ENCODE assay signal across 20 cellular contexts in genomic region chr11:10493041-10493663, GRCh38. TPM values are rescaled to one million over a fixed set of nuclear protein-coding genes. Genes with fewer than 3 reads are reported as not detected.
DNase-seq lines count a peak whose midpoint lies in the region; ATAC-seq, FAIRE-seq and TF ChIP-seq lines count a peak whose summit lies in the region.
"Had no signal": no experiment of that assay in that cellular context is flagged by ENCODE, and none has a peak within 500 bp of the region (broad histone marks: within the 10 kb centered on the region; RNA-seq: fewer than 3 reads in every experiment).

No MANE protein-coding gene starts in this region.

- TF ChIP-seq CTCF in right atrium auricular region (IDR thresholded peaks at IDR 0.05) (no peak), esophagus muscularis mucosa (IDR thresholded peaks at IDR 0.05) (no peak), osteocyte (IDR thresholded peaks at IDR 0.05) (no peak), vagina (IDR thresholded peaks at IDR 0.05) (no peak), HepG2 (CRISPR knock-in tag; IDR thresholded peaks at IDR 0.05) (no peak)

- no peak for TF ChIP-seq POLR2A in esophagus muscularis mucosa (IDR thresholded peaks at IDR 0.05; ENCODE audit: low read depth)
- TF ChIP-seq POLR2A in vagina (IDR thresholded peaks at IDR 0.05): no peak
- TF ChIP-seq POLR2A in HepG2 (IDR thresholded peaks at IDR 0.05; ENCODE audit: insufficient read depth in 1 of 2, low read depth in 2 of 2, low read length in 2 of 2): no peak

- CTCF ChIA-PET in HepG2 (lab: Yijun Ruan, JAX; ENCODE audit: low intra/inter-chr PET ratio, low total read pairs): no interaction called here

- POLR2A ChIA-PET in HepG2 (lab: Yijun Ruan, JAX): no interaction called here

- H3K27me3 Mint-ChIP-seq in osteocyte (ENCODE audit: unreplicated experiment): no peaks in the 10 kb centered on the region
- H3K27me3 Mint-ChIP-seq: central memory CD8-positive, alpha-beta T cell had no signal

- no peak for FAIRE-seq in HepG2 (lab: Jason Lieb, UNC)
- FAIRE-seq: endothelial cell of umbilical vein had no signal

- no peak overlapping the region for H3K27ac Mint-ChIP-seq in osteocyte (ENCODE audit: unreplicated experiment)
- H3K27ac Mint-ChIP-seq: neural progenitor cell had no signal

- H3K9me3 ChIP-seq in right atrium auricular region: no peaks in the 10 kb centered on the region
- no peaks in the 10 kb centered on the region for H3K9me3 ChIP-seq in esophagus muscularis mucosa
- H3K9me3 ChIP-seq in vagina: no peaks in the 10 kb centered on the region
- H3K9me3 ChIP-seq in HepG2 (ENCODE audit: low read length): no peaks in the 10 kb centered on the region
- H3K9me3 ChIP-seq: BE2C, Peyer's patch, prostate gland had no signal

- no peak overlapping the region for H3K9ac ChIP-seq in HepG2 (ENCODE audit: insufficient read depth, low read depth, low read length)
- H3K9ac ChIP-seq: neural progenitor cell had no signal

- in situ Hi-C loops in HepG2 (cut with HindIII; ENCODE audit: extremely low pct_ligation_motif_present, low pct_unique_long_range_greater_than_20kb): no loop called here

- H3K79me2 ChIP-seq in HepG2 (ENCODE audit: insufficient read depth, low read length): no peaks in the 10 kb centered on the region

- H3K9me3 Mint-ChIP-seq in osteocyte (ENCODE audit: unreplicated experiment): peaks cover 4% of the 10 kb centered on the region
- H3K9me3 Mint-ChIP-seq: central memory CD8-positive, alpha-beta T cell had no signal

- DNase-seq in right atrium auricular region (ENCODE audit: low spot score) (peak; percentile 42), left cardiac atrium (no peak), esophagus muscularis mucosa (ENCODE audit: extremely low spot score) (peak; percentile 90), osteocyte (ENCODE audit: extremely low spot score, unreplicated experiment) (peak; percentile 73), vagina (ENCODE audit: extremely low spot score in 2 of 2) (peak; percentile 84 to 91), HepG2 (ENCODE audit: low spot score) (no peak), CD1c-positive myeloid dendritic cell (ENCODE audit: extremely low spot score) (no peak)
- DNase-seq in stimulated activated CD4-positive, alpha-beta T cell treated with anti-CD3 and anti-CD28 coated beads, Interleukin-2, amount 100 ng/mL, for 48 hours: no peak
- DNase-seq: BE2C, DMS53, NCI-H1417 treated with DMSO at 0.1 percent for 48 hours, NCI-H2081, NCI-H226, NCI-H69, Peyer's patch, trophoblast cell had no signal

- H4K20me1 ChIP-seq in HepG2 (ENCODE audit: insufficient read depth, low read length): no peaks in the 10 kb centered on the region

- H3K4me2 ChIP-seq in HepG2 (ENCODE audit: low read depth, low read length): no peak overlapping the region
- H3K4me2 ChIP-seq: neural progenitor cell had no signal

- ATAC-seq in left cardiac atrium: no peak
- ATAC-seq in HepG2: no peak

- H3K27ac ChIP-seq in right atrium auricular region (no peak overlapping the region), esophagus muscularis mucosa (replicated peaks in 1 of 4) (no peak overlapping the region), vagina (no peak overlapping the region), HepG2 (ENCODE audit: extremely low read length, insufficient read depth, low read length) (no peak overlapping the region)
- H3K27ac ChIP-seq: neural progenitor cell, Peyer's patch, prostate gland had no signal

- H2AFZ ChIP-seq in HepG2 (ENCODE audit: low read length): no peak overlapping the region
- H2AFZ ChIP-seq: neural progenitor cell had no signal

- no peak overlapping the region for H3K4me3 Mint-ChIP-seq in osteocyte (ENCODE audit: unreplicated experiment)
- H3K4me3 Mint-ChIP-seq: central memory CD8-positive, alpha-beta T cell; neural progenitor cell had no signal

- no peaks in the 10 kb centered on the region for H3K27me3 ChIP-seq in right atrium auricular region
- no peaks in the 10 kb centered on the region for H3K27me3 ChIP-seq in esophagus muscularis mucosa
- H3K27me3 ChIP-seq in vagina: no peaks in the 10 kb centered on the region
- no peaks in the 10 kb centered on the region for H3K27me3 ChIP-seq in HepG2 (ENCODE audit: control insufficient read depth in 1 of 2, insufficient read depth in 2 of 2, low read length in 2 of 2)
- H3K27me3 ChIP-seq: BE2C, neural progenitor cell, Peyer's patch had no signal

- peaks cover 23% of the 10 kb centered on the region for H3K4me1 Mint-ChIP-seq in osteocyte (ENCODE audit: unreplicated experiment)

- H3K4me3 ChIP-seq in right atrium auricular region (no peak overlapping the region), esophagus muscularis mucosa (no peak overlapping the region), vagina (no peak overlapping the region), HepG2 (replicated peaks in 1 of 3; ENCODE audit: insufficient read depth in 1 of 3, low read depth in 2 of 3, low read length in 3 of 3) (no peak overlapping the region)
- H3K4me3 ChIP-seq: neural progenitor cell, Peyer's patch, prostate gland had no signal

- peaks cover 8% of the 10 kb centered on the region for H3K36me3 Mint-ChIP-seq in osteocyte (ENCODE audit: unreplicated experiment)

- TF ChIP-seq RAD21 in HepG2 (CRISPR knock-in tag; IDR thresholded peaks at IDR 0.05): no peak

- H3K36me3 ChIP-seq in right atrium auricular region (no peaks in the 10 kb centered on the region), esophagus muscularis mucosa (peaks cover 0 to 33% (median 13%) of the 10 kb centered on the region in 4 donors), vagina (peaks cover 0 to 24% of the 10 kb centered on the region in 2 donors), HepG2 (replicated peaks in 1 of 2; ENCODE audit: control insufficient read depth in 1 of 2, insufficient read depth in 2 of 2, low read length in 2 of 2) (no peaks in the 10 kb centered on the region)
- H3K36me3 ChIP-seq: BE2C, neural progenitor cell had no signal

- TF ChIP-seq EP300 in esophagus muscularis mucosa (IDR thresholded peaks at IDR 0.05) (no peak), HepG2 (IDR thresholded peaks at IDR 0.05; ENCODE audit: low read depth in 2 of 2, low read length in 2 of 2) (no peak), HepG2 (CRISPR knock-in tag; IDR thresholded peaks at IDR 0.05; ENCODE audit: borderline replicate concordance) (no peak)

- H3K4me1 ChIP-seq in right atrium auricular region (peaks cover 0 to 14% of the 10 kb centered on the region in 2 donors), esophagus muscularis mucosa (peaks cover 8 to 25% (median 14%) of the 10 kb centered on the region in 4 donors), vagina (peaks cover 21% of the 10 kb centered on the region), HepG2 (ENCODE audit: insufficient read depth, low read length) (peaks cover 21% of the 10 kb centered on the region)
- H3K4me1 ChIP-seq: prostate gland had no signal

- no TSS peak for BruUV-seq in HepG2 (replicated peaks; lab: Mats Ljungman, UMichigan)

- intact Hi-C loops in left cardiac atrium (cut with DNase I): no loop called here
- intact Hi-C loops in esophagus muscularis mucosa (cut with DNase I): no loop called here
- intact Hi-C loops in vagina (cut with DNase I): no loop called here
- intact Hi-C loops in HepG2 (cut with micrococcal nuclease; ENCODE audit: unreplicated experiment): no loop called here

- WGBS in esophagus muscularis mucosa: 94% methylated on average over 4 of the region's 18 CpGs
- 90% methylated on average over 10 of the region's 18 CpGs for WGBS in HepG2 (ENCODE audit: low lambda C conversion rate)

RNA-seq across cellular contexts. Expression of gene AMPD3, which starts 38.1 kb away (rescaled TPM):
- total RNA-seq in right atrium auricular region (1 to 10 TPM; 2.8 to 5.3 TPM), left cardiac atrium (1 to 10 TPM; 4.4 to 4.7 TPM), esophagus muscularis mucosa (1 to 10 TPM; 3.8 to 7.5 (median 5.1) TPM), osteocyte (5.3 and 6.2 TPM in 2 replicates), vagina (20.1 TPM), HepG2 (2016; rRNA removed; fragmentation: Illumina TruSeq; extraction: Trizol) (0.31 and 0.33 TPM in 2 replicates)
- total RNA-seq in HepG2 (2016; cell fraction: cytosol; rRNA removed; fragmentation: Illumina TruSeq; extraction: Trizol; ENCODE audit: low read depth): 0.30 TPM in 1 of 2 replicates, not detected in the other
- total RNA-seq in HepG2 (2016; cell fraction: insoluble cytoplasmic fraction; rRNA removed; fragmentation: Illumina TruSeq; extraction: Trizol): 0.32 and 0.59 TPM in 2 replicates
- 0.22 and 0.55 TPM in 2 replicates for total RNA-seq in HepG2 (2016; cell fraction: membrane; rRNA removed; fragmentation: Illumina TruSeq; extraction: Trizol)
- total RNA-seq in HepG2 (2016; cell fraction: nucleus; rRNA removed; fragmentation: Illumina TruSeq; extraction: Trizol): 0.50 and 0.75 TPM in 2 replicates
- 1.3 and 2.3 TPM in 2 replicates for polyA plus RNA-seq in HepG2 (2011; rRNA removed)
- 1.3 TPM in 2 replicates for polyA plus RNA-seq in HepG2 (2011; cell fraction: cytosol; rRNA removed)
- polyA plus RNA-seq in HepG2 (2011; cell fraction: nucleus; rRNA removed): 4.0 and 6.8 TPM in 2 replicates
- 0.68 and 0.98 TPM in 2 replicates for polyA plus RNA-seq in HepG2 (2012)
- polyA plus RNA-seq in HepG2 (2016; cell fraction: cytosol; fragmentation: Illumina TruSeq; extraction: Trizol; ENCODE audit: low read depth): not detected in 2 replicates
- polyA plus RNA-seq in HepG2 (2016; cell fraction: insoluble cytoplasmic fraction; fragmentation: Illumina TruSeq; extraction: Trizol; ENCODE audit: low read depth): 0.26 and 0.58 TPM in 2 replicates
- 0.08 and 0.31 TPM in 2 replicates for polyA plus RNA-seq in HepG2 (2016; cell fraction: membrane; fragmentation: Illumina TruSeq; extraction: Trizol; ENCODE audit: low read depth)
- polyA plus RNA-seq in HepG2 (2016; cell fraction: nucleus; fragmentation: Illumina TruSeq; extraction: Trizol; ENCODE audit: insufficient read depth, low read depth): 0.57 and 0.97 TPM in 2 replicates
- polyA minus RNA-seq in HepG2 (2011; rRNA and poly(A)+ RNA removed; ENCODE audit: low replicate concordance): 5.9 TPM in 2 replicates
- polyA minus RNA-seq in HepG2 (2011; cell fraction: cytosol; rRNA and poly(A)+ RNA removed): 1.8 and 2.4 TPM in 2 replicates
- 7.9 and 9.4 TPM in 2 replicates for polyA minus RNA-seq in HepG2 (2011; cell fraction: nucleus; rRNA and poly(A)+ RNA removed)

RNA-seq across cellular contexts. Expression of gene RNF141, which starts 47.8 kb away (rescaled TPM):
- 10 to 100 TPM; 22.9 to 29.8 TPM for total RNA-seq in right atrium auricular region
- 10 to 100 TPM; 34.7 to 34.8 TPM for total RNA-seq in left cardiac atrium
- total RNA-seq in esophagus muscularis mucosa: 10 to 100 TPM; 24.1 to 39.3 (median 34.9) TPM
- 28.7 and 30.0 TPM in 2 replicates for total RNA-seq in osteocyte
- total RNA-seq in vagina: 19.2 TPM
- 22.4 and 34.8 TPM in 2 replicates for total RNA-seq in HepG2 (2016; rRNA removed; fragmentation: Illumina TruSeq; extraction: Trizol)
- total RNA-seq in HepG2 (2016; cell fraction: cytosol; rRNA removed; fragmentation: Illumina TruSeq; extraction: Trizol; ENCODE audit: low read depth): 16.5 and 19.0 TPM in 2 replicates
- 22.0 and 33.1 TPM in 2 replicates for total RNA-seq in HepG2 (2016; cell fraction: insoluble cytoplasmic fraction; rRNA removed; fragmentation: Illumina TruSeq; extraction: Trizol)
- total RNA-seq in HepG2 (2016; cell fraction: membrane; rRNA removed; fragmentation: Illumina TruSeq; extraction: Trizol): 47.5 and 47.9 TPM in 2 replicates
- 10.6 and 10.7 TPM in 2 replicates for total RNA-seq in HepG2 (2016; cell fraction: nucleus; rRNA removed; fragmentation: Illumina TruSeq; extraction: Trizol)
- 6.8 and 9.3 TPM in 2 replicates for polyA plus RNA-seq in HepG2 (2011; rRNA removed)
- 4.2 and 7.1 TPM in 2 replicates for polyA plus RNA-seq in HepG2 (2011; cell fraction: cytosol; rRNA removed)
- polyA plus RNA-seq in HepG2 (2011; cell fraction: nucleus; rRNA removed): 1.7 and 2.8 TPM in 2 replicates
- 10.1 and 16.8 TPM in 2 replicates for polyA plus RNA-seq in HepG2 (2012)
- 38.7 and 47.4 TPM in 2 replicates for polyA plus RNA-seq in HepG2 (2016; cell fraction: cytosol; fragmentation: Illumina TruSeq; extraction: Trizol; ENCODE audit: low read depth)
- 24.7 and 25.7 TPM in 2 replicates for polyA plus RNA-seq in HepG2 (2016; cell fraction: insoluble cytoplasmic fraction; fragmentation: Illumina TruSeq; extraction: Trizol; ENCODE audit: low read depth)
- 33.5 and 35.6 TPM in 2 replicates for polyA plus RNA-seq in HepG2 (2016; cell fraction: membrane; fragmentation: Illumina TruSeq; extraction: Trizol; ENCODE audit: low read depth)
- polyA plus RNA-seq in HepG2 (2016; cell fraction: nucleus; fragmentation: Illumina TruSeq; extraction: Trizol; ENCODE audit: insufficient read depth, low read depth): 10.8 and 13.8 TPM in 2 replicates
- 2.3 and 3.6 TPM in 2 replicates for polyA minus RNA-seq in HepG2 (2011; rRNA and poly(A)+ RNA removed; ENCODE audit: low replicate concordance)
- 5.2 and 5.4 TPM in 2 replicates for polyA minus RNA-seq in HepG2 (2011; cell fraction: cytosol; rRNA and poly(A)+ RNA removed)
- 10.7 and 12.4 TPM in 2 replicates for polyA minus RNA-seq in HepG2 (2011; cell fraction: nucleus; rRNA and poly(A)+ RNA removed)

Comparison
In these comparisons a context has a peak if more than half of its experiments do, and no peak if none do; other contexts are left out.
1. DNase-seq: peak in right atrium auricular region (single experiment), esophagus muscularis mucosa (single experiment), osteocyte (single experiment) and vagina (2 of 2); none in left cardiac atrium (single experiment), HepG2 (single experiment), CD1c-positive myeloid dendritic cell (single experiment) and stimulated activated CD4-positive, alpha-beta T cell treated with anti-CD3 and anti-CD28 coated beads, Interleukin-2, amount 100 ng/mL, for 48 hours (0 of 2).